Comparison of ENCODE assay signal across 1 cellular context in the genomic region with DNA sequence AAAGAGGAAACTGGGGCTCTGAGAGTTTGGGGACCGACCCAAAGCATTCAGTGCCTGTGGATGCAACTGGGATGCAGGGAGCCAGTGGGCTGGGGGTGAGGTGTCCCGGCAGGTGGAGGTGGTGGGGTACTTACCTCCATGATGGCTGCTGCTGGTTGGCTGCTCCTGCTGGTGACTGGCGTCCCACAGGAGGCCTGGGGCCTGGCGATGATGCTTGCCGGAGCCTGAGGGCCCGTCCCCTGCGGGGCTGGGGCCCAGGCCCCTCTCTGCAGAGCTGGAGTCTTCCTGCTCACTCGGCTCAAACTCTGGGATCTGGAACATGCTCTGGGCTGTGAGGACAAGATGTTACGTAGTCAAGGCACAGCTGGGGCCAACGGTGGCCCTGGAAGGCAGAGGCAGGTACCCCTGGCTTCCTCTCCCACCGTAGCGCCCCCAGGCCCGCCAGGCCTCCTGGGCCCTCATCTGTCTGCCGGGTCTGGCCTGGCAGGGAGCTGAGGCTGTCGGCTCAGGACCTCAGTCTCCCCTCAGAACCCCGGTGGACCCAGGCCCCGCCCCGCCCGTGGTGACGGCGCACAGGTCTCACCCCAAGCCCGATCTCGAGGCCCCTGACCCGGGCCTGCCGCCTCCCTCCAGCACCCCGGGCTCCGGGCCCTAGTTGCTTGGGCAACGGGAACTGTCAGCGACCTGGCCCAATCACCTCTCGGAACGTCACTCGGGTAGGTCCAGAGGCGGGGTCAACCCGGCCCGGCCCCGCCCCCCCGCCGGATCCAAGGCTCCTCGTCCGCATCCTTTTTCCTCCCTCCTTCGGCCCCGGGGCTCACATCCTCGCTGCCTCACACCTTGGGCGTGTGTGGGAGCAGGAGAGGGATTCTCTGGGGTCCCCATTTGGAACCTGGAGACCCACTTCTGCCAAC.
TF ChIP-seq lines count a peak whose summit lies in the region.

A gene (minus strand): TSS at position 618 of the 914 bp plus-strand sequence. CDS start 297 bp downstream, at position 321.

TF ChIP-seq in IMR-90, 13 proteins besides CTCF, POLR2A, EP300 and RAD21 (continued from another document):
- peak; percentile 45; the same call in 1 of the 2 replicates for TF ChIP-seq MAZ (IDR thresholded peaks at IDR 0.05; ENCODE audit: borderline replicate concordance, low read depth, low read length)
- no peak for TF ChIP-seq RCOR1 (IDR thresholded peaks at IDR 0.05; ENCODE audit: insufficient replicate concordance, low read length)
- TF ChIP-seq, protein P1, sequence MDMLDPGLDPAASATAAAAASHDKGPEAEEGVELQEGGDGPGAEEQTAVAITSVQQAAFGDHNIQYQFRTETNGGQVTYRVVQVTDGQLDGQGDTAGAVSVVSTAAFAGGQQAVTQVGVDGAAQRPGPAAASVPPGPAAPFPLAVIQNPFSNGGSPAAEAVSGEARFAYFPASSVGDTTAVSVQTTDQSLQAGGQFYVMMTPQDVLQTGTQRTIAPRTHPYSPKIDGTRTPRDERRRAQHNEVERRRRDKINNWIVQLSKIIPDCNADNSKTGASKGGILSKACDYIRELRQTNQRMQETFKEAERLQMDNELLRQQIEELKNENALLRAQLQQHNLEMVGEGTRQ (IDR thresholded peaks at IDR 0.05; ENCODE audit: low read depth, low read length), result no peak
- TF ChIP-seq FOS (IDR thresholded peaks at IDR 0.05; ENCODE audit: low read depth, low read length), result no peak
- TF ChIP-seq MXI1 (IDR thresholded peaks at IDR 0.05; ENCODE audit: borderline replicate concordance, low read depth, low read length), result 0 out of 2 replicates have a peak, but pooled peaks have one; percentile 20
- no peak for TF ChIP-seq MAFK (IDR thresholded peaks at IDR 0.05; ENCODE audit: low read depth, low read length)
- no peak for TF ChIP-seq CHD1 (IDR thresholded peaks at IDR 0.05; ENCODE audit: low read depth, low read length)
- no peak for TF ChIP-seq CEBPB (IDR thresholded peaks at IDR 0.05; ENCODE audit: low read depth, low read length)
- TF ChIP-seq RFX5 (IDR thresholded peaks at IDR 0.05; ENCODE audit: low read depth, low read length), result no peak
- no peak for TF ChIP-seq NFE2L2 (IDR thresholded peaks at IDR 0.05; ENCODE audit: low read depth, low read length)
- TF ChIP-seq SMC3 (IDR thresholded peaks at IDR 0.05; ENCODE audit: low read depth, low read length), result no peak
